ENCODE assay signal across 8 cellular contexts in genomic region chr16:88662222-88662842, GRCh38. TPM values are rescaled to one million over a fixed set of nuclear protein-coding genes. Genes with fewer than 3 reads are reported as not detected.
A peak's percentile ranks its signal among the peaks of the same experiment; 100 is the strongest.
DNase-seq lines count a peak whose midpoint lies in the region; ATAC-seq and TF ChIP-seq lines count a peak whose summit lies in the region.

No MANE protein-coding gene starts in this region.

- no peaks in the 10 kb centered on the region for H3K27me3 ChIP-seq in BLaER1 treated with 17β-estradiol and CSF1 and Interleukin-3, amounts not matched to agents 10 nM and 100 nM
- no peaks in the 10 kb centered on the region for H3K27me3 ChIP-seq in suprapubic skin

- peaks cover 0 to 38% (median 9%) of the 10 kb centered on the region in 11 experiments; a peak in 12 of 22 replicates for H4K20me1 ChIP-seq in BLaER1 treated with 17β-estradiol and CSF1 and Interleukin-3, amounts not matched to agents 10 nM and 100 nM

- POLR2A ChIA-PET in HEK293 (lab: Yijun Ruan, JAX) = interaction anchor here (0.6 to 1.3 kb wide), 10 partner anchors 10 to 92 kb away, joined by 3 to 7 read pairs (median 3); partner anchors contain the start of genes CTU2, RNF166 and ZC3H18

- peaks cover 13% of the 10 kb centered on the region for H3K4me1 Mint-ChIP-seq in activated naive CD4-positive, alpha-beta T cell treated with anti-CD3 and anti-CD28 coated beads for 36 hours (ENCODE audit: low read depth)
- peaks cover 15 to 27% of the 10 kb centered on the region in 2 donors for H3K4me1 Mint-ChIP-seq in immature natural killer cell

- peak overlapping the region; percentile 90 for H3K4me3 Mint-ChIP-seq in activated naive CD4-positive, alpha-beta T cell treated with anti-CD3 and anti-CD28 coated beads for 36 hours
- peak overlapping the region; percentile 82 to 94 (median 89) for H3K4me3 Mint-ChIP-seq in immature natural killer cell

- CTCF ChIA-PET in HEK293 (lab: Yijun Ruan, JAX) = interaction anchor here (0.6 to 4.1 kb wide), 6 partner anchors 10 to 75 kb away, joined by 3 to 12 read pairs (median 5); no protein-coding TSS in a partner anchor
- CTCF ChIA-PET in activated naive CD4-positive, alpha-beta T cell treated with anti-CD3 and anti-CD28 coated beads for 36 hours (lab: Charles Lee) = no interaction called here

- no peak for TF ChIP-seq EP300 in suprapubic skin (IDR thresholded peaks at IDR 0.05)

- WGBS in suprapubic skin = 3% methylated on average over 28 of the region's 49 CpGs

- ATAC-seq in GM19328 (IDR thresholded peaks at IDR 0.05; ENCODE audit: unreplicated experiment) (no peak), GM19395 (IDR thresholded peaks at IDR 0.05; ENCODE audit: unreplicated experiment) (no peak)

- TF ChIP-seq POLR2A in suprapubic skin (IDR thresholded peaks at IDR 0.05) = no peak

- intact Hi-C loops in activated naive CD4-positive, alpha-beta T cell treated with anti-CD3 and anti-CD28 coated beads for 36 hours (cut with micrococcal nuclease) = no loop called here

- no peaks in the 10 kb centered on the region for H3K27me3 Mint-ChIP-seq in activated naive CD4-positive, alpha-beta T cell treated with anti-CD3 and anti-CD28 coated beads for 36 hours (ENCODE audit: low read depth)
- H3K27me3 Mint-ChIP-seq in immature natural killer cell (ENCODE audit: low read depth in 3 of 3) = peaks cover 3 to 18% (median 9%) of the 10 kb centered on the region in 3 donors

- H3K27ac Mint-ChIP-seq in activated naive CD4-positive, alpha-beta T cell treated with anti-CD3 and anti-CD28 coated beads for 36 hours = peak overlapping the region; percentile 79
- peak overlapping the region; percentile 75 to 97 (median 92) for H3K27ac Mint-ChIP-seq in immature natural killer cell

- no peaks in the 10 kb centered on the region for H3K9me3 Mint-ChIP-seq in activated naive CD4-positive, alpha-beta T cell treated with anti-CD3 and anti-CD28 coated beads for 36 hours
- no peaks in the 10 kb centered on the region for H3K9me3 Mint-ChIP-seq in immature natural killer cell

- TF ChIP-seq CTCF in HEK293 (tag by site-specific recombination; IDR thresholded peaks at IDR 0.05) (no peak), suprapubic skin (IDR thresholded peaks at IDR 0.05) (no peak)

- peaks cover 43 to 62% (median 50%) of the 10 kb centered on the region in 10 experiments for H3K4me1 ChIP-seq in BLaER1 treated with 17β-estradiol and CSF1 and Interleukin-3, amounts not matched to agents 10 nM and 100 nM
- H3K4me1 ChIP-seq in HEK293 (ENCODE audit: control insufficient read depth, insufficient read depth, low read length) (no peaks in the 10 kb centered on the region), suprapubic skin (peaks cover 23% of the 10 kb centered on the region)

- peak overlapping the region; percentile 88 to 100 (median 98) for H3K4me2 ChIP-seq in BLaER1 treated with 17β-estradiol and CSF1 and Interleukin-3, amounts not matched to agents 10 nM and 100 nM

- peaks cover 0 to 20% (median 0%) of the 10 kb centered on the region in 11 experiments; a peak in 5 of 22 replicates for H3K36me3 ChIP-seq in BLaER1 treated with 17β-estradiol and CSF1 and Interleukin-3, amounts not matched to agents 10 nM and 100 nM
- H3K36me3 ChIP-seq in HEK293 (ENCODE audit: control insufficient read depth in 2 of 2, insufficient read depth in 1 of 2, low read length in 2 of 2) = peaks cover 0 to 2% of the 10 kb centered on the region in 2 experiments; a peak in 1 of 3 replicates
- H3K36me3 ChIP-seq in suprapubic skin = no peaks in the 10 kb centered on the region

- DNase-seq in activated naive CD4-positive, alpha-beta T cell treated with anti-CD3 and anti-CD28 coated beads for 36 hours = peak; percentile 44
- DNase-seq in immature natural killer cell (no peak), suprapubic skin (ENCODE audit: low spot score in 2 of 2) (no peak), NCI-H1694 treated with DMSO at 0.1 percent for 48 hours (lab: John Stamatoyannopoulos, UW) (no peak)

- peak overlapping the region; percentile 32 to 84 (median 78); a peak in 21 of 22 replicates for H3K27ac ChIP-seq in BLaER1 treated with 17β-estradiol and CSF1 and Interleukin-3, amounts not matched to agents 10 nM and 100 nM
- peak overlapping the region; percentile 69; the same call in 1 of the 2 replicates for H3K27ac ChIP-seq in HEK293 (ENCODE audit: extremely low read depth, low read depth, low read length)
- H3K27ac ChIP-seq in suprapubic skin = peak overlapping the region; percentile 75

- H3K9me3 ChIP-seq in BLaER1 treated with 17β-estradiol and CSF1 and Interleukin-3, amounts not matched to agents 10 nM and 100 nM (replicated peaks in 1 of 11) = no peaks in the 10 kb centered on the region
- H3K9me3 ChIP-seq in HEK293 (ENCODE audit: control insufficient read depth, insufficient read depth, low read depth, low read length) = no peaks in the 10 kb centered on the region
- no peaks in the 10 kb centered on the region for H3K9me3 ChIP-seq in suprapubic skin

- H3K36me3 Mint-ChIP-seq in activated naive CD4-positive, alpha-beta T cell treated with anti-CD3 and anti-CD28 coated beads for 36 hours (ENCODE audit: low read depth) = peaks cover 2% of the 10 kb centered on the region
- peaks cover 0 to 2% (median 0%) of the 10 kb centered on the region in 3 donors for H3K36me3 Mint-ChIP-seq in immature natural killer cell

- peak overlapping the region; percentile 82 to 89 (median 86) for H3K9ac ChIP-seq in BLaER1 treated with 17β-estradiol and CSF1 and Interleukin-3, amounts not matched to agents 10 nM and 100 nM

- H3K4me3 ChIP-seq in BLaER1 treated with 17β-estradiol and CSF1 and Interleukin-3, amounts not matched to agents 10 nM and 100 nM = peak overlapping the region; percentile 76 to 97 (median 90)
- H3K4me3 ChIP-seq in HEK293 (ENCODE audit: low read depth, low read length) (peak overlapping the region; percentile 82), suprapubic skin (peak overlapping the region; percentile 96)

TF ChIP-seq in HEK293, 187 proteins besides CTCF, POLR2A, EP300 and RAD21 (continues in another document):
- TF ChIP-seq ZNF660 (tag by site-specific recombination; IDR thresholded peaks at IDR 0.05) (no peak), PRDM10 (tag by site-specific recombination; IDR thresholded peaks at IDR 0.05) (peak; percentile 50), ZNF23 (tag by site-specific recombination; IDR thresholded peaks at IDR 0.05; ENCODE audit: borderline replicate concordance) (no peak), ZNF324 (tag by site-specific recombination; IDR thresholded peaks at IDR 0.05) (no peak), ZNF777 (tag by site-specific recombination; IDR thresholded peaks at IDR 0.05; ENCODE audit: borderline replicate concordance) (no peak)

RNA-seq across cellular contexts. Expression of gene MVD, which starts 0.6 kb away (rescaled TPM):
- total RNA-seq in activated naive CD4-positive, alpha-beta T cell treated with anti-CD3 and anti-CD28 coated beads for 36 hours = 10 to 100 TPM; 90.5 to 96.8 TPM
- polyA plus RNA-seq in immature natural killer cell = 10 to 100 TPM; 79.4 to 96.6 (median 87.6) TPM
- 10 to 100 TPM; 18.9 to 77.6 (median 44.7) TPM for total RNA-seq in suprapubic skin

RNA-seq across cellular contexts. Expression of gene CYBA, which starts 11.5 kb away (rescaled TPM):
- 100 to 1,000 TPM; 167 to 180 TPM for total RNA-seq in activated naive CD4-positive, alpha-beta T cell treated with anti-CD3 and anti-CD28 coated beads for 36 hours
- polyA plus RNA-seq in immature natural killer cell = 1,000 to 10,000 TPM; 2,079 to 2,787 (median 2,690) TPM
- total RNA-seq in suprapubic skin = 10 to 100 TPM; 22.4 to 39.1 (median 29.7) TPM

RNA-seq across cellular contexts. Expression of gene IL17C, which starts 24.0 kb away (rescaled TPM):
- not detected for total RNA-seq in activated naive CD4-positive, alpha-beta T cell treated with anti-CD3 and anti-CD28 coated beads for 36 hours
- polyA plus RNA-seq in immature natural killer cell = under 1 TPM in 2 of 3 donors, not detected in 1; 0.64 to 0.80 TPM
- not detected for total RNA-seq in suprapubic skin

RNA-seq across cellular contexts. Expression of gene SNAI3, which starts 24.0 kb away (rescaled TPM):
- 1 to 10 TPM; 2.9 to 3.0 TPM for total RNA-seq in activated naive CD4-positive, alpha-beta T cell treated with anti-CD3 and anti-CD28 coated beads for 36 hours
- 10 to 100 TPM in 2 of 3 donors, 1 to 10 TPM in 1; 9.0 to 12.4 (median 11.7) TPM for polyA plus RNA-seq in immature natural killer cell
- under 1 TPM in 2 of 4 donors, not detected in 2; 0.40 to 0.44 TPM for total RNA-seq in suprapubic skin

RNA-seq across cellular contexts. Expression of gene RNF166, which starts 43.9 kb away (rescaled TPM):
- 10 to 100 TPM; 33.6 to 35.3 TPM for total RNA-seq in activated naive CD4-positive, alpha-beta T cell treated with anti-CD3 and anti-CD28 coated beads for 36 hours
- polyA plus RNA-seq in immature natural killer cell = 100 to 1,000 TPM; 129 to 157 (median 141) TPM
- total RNA-seq in suprapubic skin = 10 to 100 TPM; 12.4 to 15.8 (median 14.6) TPM

Comparison
In these comparisons a context has a peak if more than half of its experiments do, and no peak if none do; other contexts are left out.
1. RNA of gene CYBA, which starts 11.5 kb away (total RNA-seq): 167 to 180 TPM in activated naive CD4-positive, alpha-beta T cell treated with anti-CD3 and anti-CD28 coated beads for 36 hours; 22.4 to 39.1 TPM in suprapubic skin; every median in the first group is over 4 times any median in the second.
2. Peak in every context shown above with its lines, with median percentiles within 50 percentile points of each other: H3K27ac ChIP-seq and H3K4me3 ChIP-seq.